Comparison of ENCODE assay signal across 15 cellular contexts in the genomic region with DNA sequence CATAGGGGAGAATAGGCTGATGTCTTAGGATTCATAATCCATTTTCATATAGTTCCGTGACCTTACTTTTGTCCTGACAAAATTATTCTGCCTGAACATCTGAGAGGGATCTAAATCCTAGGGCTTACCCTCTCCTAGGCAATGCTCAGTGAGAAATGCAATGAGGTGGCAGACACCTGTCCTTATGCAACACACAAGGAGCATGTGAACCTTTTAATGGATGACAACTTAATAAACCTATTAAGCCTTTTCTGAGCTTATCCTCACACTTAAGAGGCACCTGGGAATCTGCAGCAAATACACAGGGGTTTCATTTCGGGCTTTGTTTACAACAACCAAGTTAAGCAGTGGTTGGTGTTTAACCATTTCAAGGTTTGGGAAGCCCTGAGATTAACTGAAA. TPM values are rescaled to one million over a fixed set of nuclear protein-coding genes. Genes with fewer than 3 reads are reported as not detected.
DNase-seq lines count a peak whose midpoint lies in the region; ATAC-seq and TF ChIP-seq lines count a peak whose summit lies in the region.
"Had no signal": no experiment of that assay in that cellular context is flagged by ENCODE, and none has a peak within 500 bp of the region (broad histone marks: within the 10 kb centered on the region; RNA-seq: fewer than 3 reads in every experiment).

No MANE protein-coding gene starts in this region.

- peak overlapping the region; percentile 19 for H3K27ac Mint-ChIP-seq in activated T-cell treated with anti-CD3 and anti-CD28 coated beads, Interleukin-2, amount 50 U/mL, for 72 hours
- H3K27ac Mint-ChIP-seq in dendritic cell treated with granulocyte-macrophage colony-stimulating factor and Interleukin-4, amounts not matched to agents 40 ng/mL and 50 ng/mL, for 4 days, result peak overlapping the region; percentile 83
- peak overlapping the region; percentile 66 for H3K27ac Mint-ChIP-seq in stimulated activated memory B cell treated with anti-CD40 and anti-IgM and Interleukin-4, amounts not matched to agents 10 μg/mL and 1 μg/mL and 100 μg/mL, for 72 hours

- TF ChIP-seq CTCF in esophagus muscularis mucosa (IDR thresholded peaks at IDR 0.05), result no peak

- ATAC-seq in activated T-cell treated with anti-CD3 and anti-CD28 coated beads, Interleukin-2, amount 50 U/mL, for 72 hours (replicated peaks in 1 of 2), result no peak
- ATAC-seq in stimulated activated memory B cell treated with anti-CD40 and anti-IgM and Interleukin-4, amounts not matched to agents 10 μg/mL and 1 μg/mL and 100 μg/mL, for 72 hours, result no peak
- ATAC-seq: PC-3 had no signal

- no peak overlapping the region for H3K27ac ChIP-seq in GM23248
- no peak overlapping the region for H3K27ac ChIP-seq in esophagus muscularis mucosa (replicated peaks in 1 of 4)
- H3K27ac ChIP-seq: C4-2B had no signal

- H3K9ac ChIP-seq in GM23248, result no peak overlapping the region

- in situ Hi-C loops in GM23248 (cut with MboI), result no loop called here

- H4K20me1 ChIP-seq in GM23248 (ENCODE audit: insufficient read depth), result no peaks in the 10 kb centered on the region

- no peaks in the 10 kb centered on the region for H3K9me3 Mint-ChIP-seq in activated T-cell treated with anti-CD3 and anti-CD28 coated beads, Interleukin-2, amount 50 U/mL, for 72 hours
- H3K9me3 Mint-ChIP-seq in dendritic cell treated with granulocyte-macrophage colony-stimulating factor and Interleukin-4, amounts not matched to agents 40 ng/mL and 50 ng/mL, for 4 days, result no peaks in the 10 kb centered on the region
- H3K9me3 Mint-ChIP-seq in stimulated activated memory B cell treated with anti-CD40 and anti-IgM and Interleukin-4, amounts not matched to agents 10 μg/mL and 1 μg/mL and 100 μg/mL, for 72 hours, result no peaks in the 10 kb centered on the region

- H3F3A ChIP-seq in GM23248 (ENCODE audit: insufficient read depth), result no peaks in the 10 kb centered on the region

- no peaks in the 10 kb centered on the region for H3K27me3 ChIP-seq in GM23248 (replicated peaks; ENCODE audit: insufficient read depth)
- H3K27me3 ChIP-seq in esophagus muscularis mucosa, result no peaks in the 10 kb centered on the region

- H3K9me3 ChIP-seq in GM23248 (ENCODE audit: low read depth), result no peaks in the 10 kb centered on the region
- H3K9me3 ChIP-seq in esophagus muscularis mucosa, result no peaks in the 10 kb centered on the region

- no peak overlapping the region for H2AFZ ChIP-seq in GM23248

- H3K36me3 ChIP-seq in GM23248 (ENCODE audit: low read depth), result no peaks in the 10 kb centered on the region
- peaks cover 9 to 51% (median 22%) of the 10 kb centered on the region in 4 donors for H3K36me3 ChIP-seq in esophagus muscularis mucosa

- H3K27me3 Mint-ChIP-seq in activated T-cell treated with anti-CD3 and anti-CD28 coated beads, Interleukin-2, amount 50 U/mL, for 72 hours (ENCODE audit: low read depth), result no peaks in the 10 kb centered on the region
- no peaks in the 10 kb centered on the region for H3K27me3 Mint-ChIP-seq in dendritic cell treated with granulocyte-macrophage colony-stimulating factor and Interleukin-4, amounts not matched to agents 40 ng/mL and 50 ng/mL, for 4 days
- no peaks in the 10 kb centered on the region for H3K27me3 Mint-ChIP-seq in stimulated activated memory B cell treated with anti-CD40 and anti-IgM and Interleukin-4, amounts not matched to agents 10 μg/mL and 1 μg/mL and 100 μg/mL, for 72 hours

- H3K9me2 ChIP-seq in GM23248 (ENCODE audit: insufficient read depth), result no peaks in the 10 kb centered on the region

- intact Hi-C loops in dendritic cell treated with granulocyte-macrophage colony-stimulating factor and Interleukin-4, amounts not matched to agents 40 ng/mL and 50 ng/mL, for 4 days (cut with micrococcal nuclease), result no loop called here
- intact Hi-C loops in esophagus muscularis mucosa (cut with DNase I), result no loop called here

- peaks cover 22% of the 10 kb centered on the region for H3K79me2 ChIP-seq in GM23248 (ENCODE audit: insufficient read depth)

- H3K4me3 ChIP-seq in GM23248 (no peak overlapping the region), esophagus muscularis mucosa (no peak overlapping the region)

- no peak for TF ChIP-seq EP300 in esophagus muscularis mucosa (IDR thresholded peaks at IDR 0.05)

- no peak overlapping the region for H3K4me2 ChIP-seq in GM23248 (ENCODE audit: unreplicated experiment)

- peaks cover 48% of the 10 kb centered on the region for H3K4me1 Mint-ChIP-seq in activated T-cell treated with anti-CD3 and anti-CD28 coated beads, Interleukin-2, amount 50 U/mL, for 72 hours (ENCODE audit: low read depth)
- peaks cover 35% of the 10 kb centered on the region for H3K4me1 Mint-ChIP-seq in dendritic cell treated with granulocyte-macrophage colony-stimulating factor and Interleukin-4, amounts not matched to agents 40 ng/mL and 50 ng/mL, for 4 days (ENCODE audit: low read depth)
- peaks cover 91% of the 10 kb centered on the region for H3K4me1 Mint-ChIP-seq in stimulated activated memory B cell treated with anti-CD40 and anti-IgM and Interleukin-4, amounts not matched to agents 10 μg/mL and 1 μg/mL and 100 μg/mL, for 72 hours

- H3K4me1 ChIP-seq in GM23248 (ENCODE audit: insufficient read depth) (no peaks in the 10 kb centered on the region), esophagus muscularis mucosa (no peaks in the 10 kb centered on the region)

- TF ChIP-seq POLR2A in esophagus muscularis mucosa (IDR thresholded peaks at IDR 0.05; ENCODE audit: low read depth), result no peak

- WGBS in GM23248 (ENCODE audit: low coverage in 1 of 2, low lambda C conversion rate in 2 of 2, missing lambda C conversion rate in 2 of 2), 2 experiments, result 72 to 73% methylated on average over 2 of the region's 2 CpGs
- WGBS in esophagus muscularis mucosa, result 95% methylated on average over 2 of the region's 2 CpGs

- no peak for DNase-seq in activated T-cell treated with anti-CD3 and anti-CD28 coated beads, Interleukin-2, amount 50 U/mL, for 72 hours
- DNase-seq in activated T-cell treated with anti-CD3 and anti-CD28 coated beads, Interleukin-2, amount 50 U/mL, for 1 hour, result no peak
- DNase-seq in NCI-H82 (lab: John Stamatoyannopoulos, UW), result peak; percentile 97
- DNase-seq in GM23248, result no peak
- DNase-seq in esophagus muscularis mucosa (ENCODE audit: extremely low spot score), result no peak
- no peak for DNase-seq in amygdala (lab: John Stamatoyannopoulos, UW)
- DNase-seq: DMS79 treated with DMSO at 0.1 percent for 48 hours, GOT3, Karpas-422, NCI-H1930, NCI-H510A treated with DMSO at 0.1 percent for 48 hours, PC-3 had no signal

- peaks cover 27 to 46% of the 10 kb centered on the region in 2 donors for H3K36me3 Mint-ChIP-seq in activated T-cell treated with anti-CD3 and anti-CD28 coated beads, Interleukin-2, amount 50 U/mL, for 72 hours (ENCODE audit: insufficient read depth in 2 of 2)
- peaks cover 52% of the 10 kb centered on the region for H3K36me3 Mint-ChIP-seq in dendritic cell treated with granulocyte-macrophage colony-stimulating factor and Interleukin-4, amounts not matched to agents 40 ng/mL and 50 ng/mL, for 4 days (ENCODE audit: low read depth)
- peaks cover 56% of the 10 kb centered on the region for H3K36me3 Mint-ChIP-seq in stimulated activated memory B cell treated with anti-CD40 and anti-IgM and Interleukin-4, amounts not matched to agents 10 μg/mL and 1 μg/mL and 100 μg/mL, for 72 hours

- H3K4me3 Mint-ChIP-seq in activated T-cell treated with anti-CD3 and anti-CD28 coated beads, Interleukin-2, amount 50 U/mL, for 72 hours, result no peak overlapping the region
- no peak overlapping the region for H3K4me3 Mint-ChIP-seq in dendritic cell treated with granulocyte-macrophage colony-stimulating factor and Interleukin-4, amounts not matched to agents 40 ng/mL and 50 ng/mL, for 4 days
- no peak overlapping the region for H3K4me3 Mint-ChIP-seq in stimulated activated memory B cell treated with anti-CD40 and anti-IgM and Interleukin-4, amounts not matched to agents 10 μg/mL and 1 μg/mL and 100 μg/mL, for 72 hours

RNA-seq across cellular contexts. Expression of a gene that starts 24.6 kb away (rescaled TPM):
- 100 to 1,000 TPM; 189 to 216 TPM for total RNA-seq in activated T-cell treated with anti-CD3 and anti-CD28 coated beads, Interleukin-2, amount 50 U/mL, for 72 hours
- total RNA-seq in GM23248 (2014; rRNA removed; shearing (Covaris generic)), result 8.7 and 10.4 TPM in 2 replicates
- polyA plus RNA-seq in GM23248 (2016; fragmentation: Nextera tagmentation; extraction: Ambion mirVana), result 14.4 and 14.7 TPM in 2 replicates
- 10 to 100 TPM; 19.2 to 41.3 (median 25.7) TPM for total RNA-seq in esophagus muscularis mucosa

Comparison
In these comparisons a context has a peak if more than half of its experiments do, and no peak if none do; other contexts are left out.
1. H3K27ac Mint-ChIP-seq: peak in every context shown above with its lines; median percentile 83 in dendritic cell treated with granulocyte-macrophage colony-stimulating factor and Interleukin-4, amounts not matched to agents 40 ng/mL and 50 ng/mL, for 4 days; 66 in stimulated activated memory B cell treated with anti-CD40 and anti-IgM and Interleukin-4, amounts not matched to agents 10 μg/mL and 1 μg/mL and 100 μg/mL, for 72 hours; 19 in activated T-cell treated with anti-CD3 and anti-CD28 coated beads, Interleukin-2, amount 50 U/mL, for 72 hours.
2. RNA of a gene that starts 24.6 kb away (total RNA-seq): 189 to 216 TPM in activated T-cell treated with anti-CD3 and anti-CD28 coated beads, Interleukin-2, amount 50 U/mL, for 72 hours; 19.2 to 41.3 TPM in esophagus muscularis mucosa and 8.7 to 10.4 TPM in GM23248; every median in the first group is over 4 times any median in the second.